Comparison of ENCODE assay signal across 1 cellular context in the genomic region with DNA sequence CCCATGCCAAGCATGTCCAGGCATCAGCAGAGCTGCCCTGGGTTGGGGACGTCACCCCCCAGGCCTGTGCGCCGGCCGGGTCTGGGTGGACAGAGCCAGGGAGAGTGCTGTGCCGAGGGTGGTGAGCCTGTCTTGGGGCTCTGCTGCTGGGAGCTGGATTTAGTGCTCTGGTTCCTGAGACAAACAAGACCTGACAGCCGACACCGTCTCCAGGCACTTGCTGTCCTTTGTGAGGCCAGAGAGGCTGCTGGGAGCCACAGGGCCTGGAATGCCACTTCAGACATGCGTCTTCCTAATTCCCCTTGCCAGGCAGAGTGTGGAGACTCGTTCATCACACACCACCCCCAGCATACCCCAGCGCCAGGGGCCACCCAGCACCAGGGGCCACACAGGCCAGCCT.
TF ChIP-seq lines count a peak whose summit lies in the region.

No MANE protein-coding gene starts in this region.

TF ChIP-seq in GM12878, 131 proteins besides CTCF, POLR2A, EP300 and RAD21 (continued from another document):
- TF ChIP-seq SREBF1 (IDR thresholded peaks at IDR 0.05; ENCODE audit: low read length) (no peak), RBBP5 (conservative IDR thresholded peaks at IDR 0.05) (no peak), FOS (IDR thresholded peaks at IDR 0.05; ENCODE audit: borderline replicate concordance, extremely low read depth, insufficient read length) (no peak)
